Comparison of ENCODE assay signal across 16 cellular contexts in the genomic region with DNA sequence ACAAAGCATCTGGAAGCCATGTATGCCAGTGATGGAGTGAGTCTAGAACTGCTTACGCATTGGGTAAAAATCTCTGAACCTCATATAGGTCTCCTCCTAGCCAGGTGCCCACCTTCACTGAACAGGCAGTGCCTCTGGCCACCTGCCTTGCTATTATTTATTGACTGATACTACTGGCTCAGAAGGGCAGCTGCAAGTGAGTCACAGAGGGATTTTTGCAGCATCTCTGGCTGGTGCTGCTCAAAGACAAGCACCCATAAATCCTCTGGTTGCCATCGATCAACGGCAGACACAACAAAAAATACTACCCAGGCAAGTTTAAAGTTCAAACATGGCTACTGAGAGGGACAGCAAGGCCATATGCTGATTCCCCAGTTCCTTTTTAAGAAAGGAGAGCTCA.
A peak's percentile ranks its signal among the peaks of the same experiment; 100 is the strongest.
DNase-seq lines count a peak whose midpoint lies in the region; ATAC-seq and TF ChIP-seq lines count a peak whose summit lies in the region.
"Had no signal": no experiment of that assay in that cellular context is flagged by ENCODE, and none has a peak within 500 bp of the region (broad histone marks: within the 10 kb centered on the region; RNA-seq: fewer than 3 reads in every experiment).

No MANE protein-coding gene starts in this region.

- DNase-seq in A172 (ENCODE audit: low spot score) (peak; percentile 13), DMS53 (lab: John Stamatoyannopoulos, UW) (peak; percentile 76), NCI-H510A (lab: John Stamatoyannopoulos, UW) (peak; percentile 47), kidney epithelial cell (ENCODE audit: low read depth) (peak; percentile 2), DMS 273 (lab: John Stamatoyannopoulos, UW; ENCODE audit: unreplicated experiment) (no peak), activated gamma-delta T cell treated with Interleukin-2 at 50 U/mL for 16 hours (no peak), cerebellar nuclear complex (lab: John Stamatoyannopoulos, UW) (no peak)
- DNase-seq: AML-193, EL, IMR-90, NCI-H2029, NCI-H526, Peyer's patch, SIG-M5, T-helper 2 cell had no signal

- TF ChIP-seq CTCF in kidney epithelial cell (IDR thresholded peaks at IDR 0.05; ENCODE audit: insufficient read depth, low read length, poor library complexity, severe bottlenecking): no peak

- H3K36me3 ChIP-seq in kidney epithelial cell (ENCODE audit: control insufficient read depth, insufficient read depth, low read length): no peaks in the 10 kb centered on the region
- H3K36me3 ChIP-seq: Peyer's patch had no signal

- H3K27me3 ChIP-seq in kidney epithelial cell (ENCODE audit: control insufficient read depth, insufficient read depth, low read length): no peaks in the 10 kb centered on the region
- H3K27me3 ChIP-seq: Peyer's patch had no signal

- H3K4me3 ChIP-seq in kidney epithelial cell (ENCODE audit: low read depth, low read length): no peak overlapping the region
- H3K4me3 ChIP-seq: Peyer's patch had no signal

- no peak for ATAC-seq in HG03139 (IDR thresholded peaks at IDR 0.05; ENCODE audit: unreplicated experiment)

Comparison
In these comparisons a context has a peak if more than half of its experiments do, and no peak if none do; other contexts are left out.
1. DNase-seq: peak in A172 (single experiment), DMS53 (single experiment), NCI-H510A (single experiment) and kidney epithelial cell (single experiment); none in DMS 273 (single experiment), activated gamma-delta T cell treated with Interleukin-2 at 50 U/mL for 16 hours (single experiment) and cerebellar nuclear complex (0 of 2).